Comparison of ENCODE assay signal across 8 cellular contexts in the genomic region with DNA sequence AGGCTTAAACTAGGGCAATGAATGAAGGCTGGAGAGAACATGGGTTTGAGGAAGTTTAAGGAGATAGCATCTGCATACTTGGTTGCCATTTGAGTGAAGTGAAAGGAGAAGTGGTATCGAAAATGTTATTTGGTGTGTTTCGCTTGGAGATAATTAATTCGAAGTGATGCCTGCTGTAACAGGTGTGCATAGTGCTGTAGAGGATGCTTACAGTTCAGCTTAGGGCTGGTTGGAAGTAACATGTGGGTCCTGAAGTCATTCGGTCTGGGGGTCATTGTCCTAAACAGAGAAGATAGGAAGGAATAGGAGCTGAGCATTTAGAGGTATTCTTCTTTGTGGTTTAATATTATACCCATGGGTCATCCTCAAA. TPM values are rescaled to one million over a fixed set of nuclear protein-coding genes. Genes with fewer than 3 reads are reported as not detected.
DNase-seq lines count a peak whose midpoint lies in the region; ATAC-seq, FAIRE-seq and TF ChIP-seq lines count a peak whose summit lies in the region.

No MANE protein-coding gene starts in this region.

- no peaks in the 10 kb centered on the region for H3K79me2 ChIP-seq in keratinocyte (ENCODE audit: control insufficient read depth, insufficient read depth, low read length)

- no peaks in the 10 kb centered on the region for H3K9me1 ChIP-seq in keratinocyte (ENCODE audit: control insufficient read depth, extremely low read depth, insufficient read depth, low read length)

- H3K4me3 ChIP-seq in WERI-Rb-1 (ENCODE audit: low read depth, low read length) (peak overlapping the region; percentile 57), keratinocyte (ENCODE audit: control insufficient read depth in 2 of 3, extremely low read depth in 1 of 3, insufficient read depth in 2 of 3, low read depth in 1 of 3, low read length in 3 of 3) (peak overlapping the region; percentile 47 to 80 (median 64)), tibial nerve (peak overlapping the region; percentile 30 to 65 (median 60))

- H4K20me1 ChIP-seq in keratinocyte (ENCODE audit: control insufficient read depth, extremely low read depth, insufficient read depth, low read length): no peaks in the 10 kb centered on the region

- peak; percentile 49 for FAIRE-seq in keratinocyte (lab: Jason Lieb, UNC)
- no peak for FAIRE-seq in RCC 7860 (lab: Jason Lieb, UNC)

- H3K36me3 ChIP-seq in WERI-Rb-1 (peaks cover 67% of the 10 kb centered on the region), keratinocyte (ENCODE audit: control insufficient read depth in 2 of 2, extremely low read depth in 1 of 2, insufficient read depth in 2 of 2, low read length in 2 of 2) (peaks cover 21 to 25% of the 10 kb centered on the region in 2 experiments), tibial nerve (peaks cover 0 to 63% (median 0%) of the 10 kb centered on the region in 3 donors)

- TF ChIP-seq CTCF in WERI-Rb-1 (IDR thresholded peaks at IDR 0.05; ENCODE audit: low read depth, low read length) (no peak), keratinocyte (optimal IDR thresholded peaks at IDR 0.05 in 1 of 3, IDR thresholded peaks at IDR 0.05 in 1 of 3, conservative IDR thresholded peaks at IDR 0.05 in 1 of 3; ENCODE audit: extremely low read depth in 1 of 3, insufficient read depth in 2 of 3, low read length in 3 of 3) (peak in 1 of 3 experiments; percentile 1), tibial nerve (IDR thresholded peaks at IDR 0.05) (no peak)

- no peak for TF ChIP-seq EP300 in tibial nerve (IDR thresholded peaks at IDR 0.05)

- WGBS in tibial nerve, 2 donors: 13 to 21% methylated on average over 4 of the region's 4 CpGs

- DNase-seq in DMS114 treated with DMSO at 0.1 percent for 48 hours (lab: John Stamatoyannopoulos, UW; ENCODE audit: unreplicated experiment) (peak; percentile 75), WERI-Rb-1 (no peak), keratinocyte (ENCODE audit: low read depth, low spot score) (no peak), tibial nerve (ENCODE audit: low spot score in 2 of 2) (no peak), RCC 7860 (ENCODE audit: low spot score) (no peak), NCI-H1092 (lab: John Stamatoyannopoulos, UW) (no peak)

- no peaks in the 10 kb centered on the region for H3K9me3 ChIP-seq in WERI-Rb-1 (ENCODE audit: severe bottlenecking)
- H3K9me3 ChIP-seq in keratinocyte (ENCODE audit: control insufficient read depth, low read depth, low read length): no peaks in the 10 kb centered on the region
- no peaks in the 10 kb centered on the region for H3K9me3 ChIP-seq in tibial nerve

- H3K27ac ChIP-seq in WERI-Rb-1 (no peak overlapping the region), keratinocyte (ENCODE audit: control insufficient read depth, insufficient read depth, low read length) (no peak overlapping the region), tibial nerve (peak overlapping the region; percentile 63 to 85 (median 82))

- H3K4me1 ChIP-seq in keratinocyte (ENCODE audit: control insufficient read depth, extremely low read depth, insufficient read depth, low read length) (peaks cover 11% of the 10 kb centered on the region), tibial nerve (peaks cover 0 to 30% (median 5%) of the 10 kb centered on the region in 4 donors)

- TF ChIP-seq POLR2A in tibial nerve (IDR thresholded peaks at IDR 0.05): no peak

- peak; percentile 70 for ATAC-seq in GM19463 (IDR thresholded peaks at IDR 0.05; ENCODE audit: unreplicated experiment)
- ATAC-seq in HG03558 (IDR thresholded peaks at IDR 0.05; ENCODE audit: extremely low read depth, unreplicated experiment): peak; percentile 45

- dilution Hi-C loops in keratinocyte (cut with MboI; ENCODE audit: extremely low pct_ligation_motif_present, low sequenced_read_pairs): no loop called here

- H3K9ac ChIP-seq in keratinocyte (ENCODE audit: control insufficient read depth, extremely low read depth, insufficient read depth, low read length): peak overlapping the region; percentile 67

- peak overlapping the region; percentile 93 for H3K4me2 ChIP-seq in keratinocyte (ENCODE audit: control insufficient read depth, extremely low read depth, insufficient read depth, low read depth, low read length)

- H3K27me3 ChIP-seq in WERI-Rb-1 (ENCODE audit: insufficient read depth, low read depth, severe bottlenecking) (no peaks in the 10 kb centered on the region), keratinocyte (ENCODE audit: control insufficient read depth, extremely low read depth, insufficient read depth, low read length) (no peaks in the 10 kb centered on the region), tibial nerve (no peaks in the 10 kb centered on the region)

- H2AFZ ChIP-seq in keratinocyte (ENCODE audit: control insufficient read depth, low read length): peak overlapping the region; percentile 21

RNA-seq across cellular contexts. Expression of a gene that starts 0.3 kb away (rescaled TPM):
- polyA plus RNA-seq in keratinocyte: 1.3 to 1.6 TPM (median 1.3 TPM) in 3 replicates
- polyA plus RNA-seq in keratinocyte (2011; ENCODE audit: low read depth): 2.1 TPM
- 1.1 TPM in 2 replicates for polyA plus RNA-seq in keratinocyte (2011; cell fraction: cytosol; rRNA removed)
- 4.0 and 4.4 TPM in 2 replicates for polyA plus RNA-seq in keratinocyte (2011; cell fraction: nucleus; rRNA removed)
- 1.3 and 1.4 TPM in 2 replicates for polyA plus RNA-seq in keratinocyte (2012; ENCODE audit: low replicate concordance)
- polyA minus RNA-seq in keratinocyte: 1.0 to 1.5 TPM (median 1.4 TPM) in 3 replicates
- not detected for polyA minus RNA-seq in keratinocyte (2011; cell fraction: cytosol; rRNA and poly(A)+ RNA removed)
- 0.95 TPM in 1 of 2 replicates, not detected in the other for polyA minus RNA-seq in keratinocyte (2011; cell fraction: nucleus; rRNA and poly(A)+ RNA removed)
- 1 to 10 TPM; 2.7 to 8.4 (median 4.5) TPM for total RNA-seq in tibial nerve

RNA-seq across cellular contexts. Expression of a gene that starts 13.8 kb away (rescaled TPM):
- polyA plus RNA-seq in keratinocyte: 26.9 to 29.7 TPM (median 27.6 TPM) in 3 replicates
- 9.8 TPM for polyA plus RNA-seq in keratinocyte (2011; ENCODE audit: low read depth)
- polyA plus RNA-seq in keratinocyte (2011; cell fraction: cytosol; rRNA removed): 29.2 and 31.6 TPM in 2 replicates
- polyA plus RNA-seq in keratinocyte (2011; cell fraction: nucleus; rRNA removed): 101 and 127 TPM in 2 replicates
- polyA plus RNA-seq in keratinocyte (2012; ENCODE audit: low replicate concordance): 37.8 and 39.6 TPM in 2 replicates
- 24.6 to 52.5 TPM (median 28.8 TPM) in 3 replicates for polyA minus RNA-seq in keratinocyte
- polyA minus RNA-seq in keratinocyte (2011; cell fraction: cytosol; rRNA and poly(A)+ RNA removed): 25.5 TPM
- 22.9 and 34.7 TPM in 2 replicates for polyA minus RNA-seq in keratinocyte (2011; cell fraction: nucleus; rRNA and poly(A)+ RNA removed)
- 10 to 100 TPM; 25.5 to 29.1 (median 26.3) TPM for total RNA-seq in tibial nerve

RNA-seq across cellular contexts. Expression of a gene that starts 21.1 kb away (rescaled TPM):
- 33.9 to 44.4 TPM (median 34.4 TPM) in 3 replicates for polyA plus RNA-seq in keratinocyte
- polyA plus RNA-seq in keratinocyte (2011; ENCODE audit: low read depth): 24.2 TPM
- 29.2 and 35.5 TPM in 2 replicates for polyA plus RNA-seq in keratinocyte (2011; cell fraction: cytosol; rRNA removed)
- polyA plus RNA-seq in keratinocyte (2011; cell fraction: nucleus; rRNA removed): 41.4 and 44.7 TPM in 2 replicates
- polyA plus RNA-seq in keratinocyte (2012; ENCODE audit: low replicate concordance): 17.8 and 24.1 TPM in 2 replicates
- polyA minus RNA-seq in keratinocyte: 20.3 to 49.4 TPM (median 46.9 TPM) in 3 replicates
- polyA minus RNA-seq in keratinocyte (2011; cell fraction: cytosol; rRNA and poly(A)+ RNA removed): 24.4 TPM
- polyA minus RNA-seq in keratinocyte (2011; cell fraction: nucleus; rRNA and poly(A)+ RNA removed): 17.8 and 28.3 TPM in 2 replicates
- 10 to 100 TPM; 25.9 to 39.6 (median 37.8) TPM for total RNA-seq in tibial nerve

RNA-seq across cellular contexts. Expression of a gene that starts 21.2 kb away (rescaled TPM):
- 7.4 to 10.1 TPM (median 7.4 TPM) in 3 replicates for polyA plus RNA-seq in keratinocyte
- polyA plus RNA-seq in keratinocyte (2011; ENCODE audit: low read depth): 5.6 TPM
- 4.8 and 10.4 TPM in 2 replicates for polyA plus RNA-seq in keratinocyte (2011; cell fraction: cytosol; rRNA removed)
- 9.4 and 9.6 TPM in 2 replicates for polyA plus RNA-seq in keratinocyte (2011; cell fraction: nucleus; rRNA removed)
- 5.4 and 6.1 TPM in 2 replicates for polyA plus RNA-seq in keratinocyte (2012; ENCODE audit: low replicate concordance)
- polyA minus RNA-seq in keratinocyte: 6.1 to 11.8 TPM (median 7.3 TPM) in 3 replicates
- polyA minus RNA-seq in keratinocyte (2011; cell fraction: cytosol; rRNA and poly(A)+ RNA removed): 2.5 TPM
- 5.1 and 11.7 TPM in 2 replicates for polyA minus RNA-seq in keratinocyte (2011; cell fraction: nucleus; rRNA and poly(A)+ RNA removed)
- 10 to 100 TPM; 23.7 to 24.9 (median 23.8) TPM for total RNA-seq in tibial nerve

RNA-seq across cellular contexts. Expression of a gene that starts 40.5 kb away (rescaled TPM):
- 0.08 to 1.3 TPM (median 0.46 TPM) in 3 replicates for polyA plus RNA-seq in keratinocyte
- polyA plus RNA-seq in keratinocyte (2011; ENCODE audit: low read depth): 9.6 TPM
- 0.15 and 0.27 TPM in 2 replicates for polyA plus RNA-seq in keratinocyte (2011; cell fraction: cytosol; rRNA removed)
- 0.70 and 0.85 TPM in 2 replicates for polyA plus RNA-seq in keratinocyte (2011; cell fraction: nucleus; rRNA removed)
- polyA plus RNA-seq in keratinocyte (2012; ENCODE audit: low replicate concordance): 0.13 and 8.2 TPM in 2 replicates
- 0.16 to 0.56 TPM in 2 of 3 replicates, not detected in the other for polyA minus RNA-seq in keratinocyte
- not detected for polyA minus RNA-seq in keratinocyte (2011; cell fraction: cytosol; rRNA and poly(A)+ RNA removed)
- 0.21 and 0.62 TPM in 2 replicates for polyA minus RNA-seq in keratinocyte (2011; cell fraction: nucleus; rRNA and poly(A)+ RNA removed)
- total RNA-seq in tibial nerve: 10 to 100 TPM in 1 of 4 donors, 1 to 10 TPM in 3; 2.7 to 11.2 (median 6.3) TPM

Comparison
In these comparisons a context has a peak if more than half of its experiments do, and no peak if none do; other contexts are left out.
1. H3K27ac ChIP-seq: peak in tibial nerve (4 of 4); none in WERI-Rb-1 (single experiment) and keratinocyte (single experiment).
2. Peak in every context shown above with its lines, with median percentiles within 50 percentile points of each other: H3K4me3 ChIP-seq.